11 cellular contexts compared by ENCODE assay signal in genomic region chr13:77820431-77821149, GRCh38.
DNase-seq lines count a peak whose midpoint lies in the region; ATAC-seq and TF ChIP-seq lines count a peak whose summit lies in the region.
"Had no signal": no experiment of that assay in that cellular context is flagged by ENCODE, and none has a peak within 500 bp of the region (broad histone marks: within the 10 kb centered on the region; RNA-seq: fewer than 3 reads in every experiment).

No MANE protein-coding gene starts in this region.

- H3K4me1 ChIP-seq in psoas muscle = no peaks in the 10 kb centered on the region

- H3K4me1 Mint-ChIP-seq in activated CD8-positive, alpha-beta T cell treated with anti-CD3 and anti-CD28 coated beads for 36 hours (ENCODE audit: low read depth) = peaks cover 5% of the 10 kb centered on the region
- H3K4me1 Mint-ChIP-seq in activated CD8-positive, alpha-beta T cell treated with anti-CD3 and anti-CD28 coated beads, Interleukin-2, amount 10 ng/mL, durations not matched to agents 7 days and 5 days (ENCODE audit: low read depth) = peaks cover 7% of the 10 kb centered on the region
- H3K4me1 Mint-ChIP-seq in type B pancreatic cell (ENCODE audit: unreplicated experiment) = no peaks in the 10 kb centered on the region
- H3K4me1 Mint-ChIP-seq in stimulated activated memory B cell treated with anti-CD40 and anti-IgM and Interleukin-4, amounts not matched to agents 10 μg/mL and 1 μg/mL and 100 μg/mL, for 72 hours = no peaks in the 10 kb centered on the region

- ATAC-seq in activated CD8-positive, alpha-beta T cell treated with anti-CD3 and anti-CD28 coated beads for 36 hours = no peak
- no peak for ATAC-seq in activated CD8-positive, alpha-beta T cell treated with anti-CD3 and anti-CD28 coated beads, Interleukin-2, amount 10 ng/mL, durations not matched to agents 7 days and 5 days
- ATAC-seq in stimulated activated memory B cell treated with anti-CD40 and anti-IgM and Interleukin-4, amounts not matched to agents 10 μg/mL and 1 μg/mL and 100 μg/mL, for 72 hours = no peak
- no peak for ATAC-seq in psoas muscle

- H3K36me3 Mint-ChIP-seq in activated CD8-positive, alpha-beta T cell treated with anti-CD3 and anti-CD28 coated beads for 36 hours (ENCODE audit: low read depth) = no peaks in the 10 kb centered on the region
- no peaks in the 10 kb centered on the region for H3K36me3 Mint-ChIP-seq in activated CD8-positive, alpha-beta T cell treated with anti-CD3 and anti-CD28 coated beads, Interleukin-2, amount 10 ng/mL, durations not matched to agents 7 days and 5 days (ENCODE audit: low read depth)
- H3K36me3 Mint-ChIP-seq in type B pancreatic cell = no peaks in the 10 kb centered on the region
- no peaks in the 10 kb centered on the region for H3K36me3 Mint-ChIP-seq in stimulated activated memory B cell treated with anti-CD40 and anti-IgM and Interleukin-4, amounts not matched to agents 10 μg/mL and 1 μg/mL and 100 μg/mL, for 72 hours

- no peak overlapping the region for H3K4me3 Mint-ChIP-seq in activated CD8-positive, alpha-beta T cell treated with anti-CD3 and anti-CD28 coated beads for 36 hours
- H3K4me3 Mint-ChIP-seq in activated CD8-positive, alpha-beta T cell treated with anti-CD3 and anti-CD28 coated beads, Interleukin-2, amount 10 ng/mL, durations not matched to agents 7 days and 5 days = no peak overlapping the region
- no peak overlapping the region for H3K4me3 Mint-ChIP-seq in type B pancreatic cell
- H3K4me3 Mint-ChIP-seq in stimulated activated memory B cell treated with anti-CD40 and anti-IgM and Interleukin-4, amounts not matched to agents 10 μg/mL and 1 μg/mL and 100 μg/mL, for 72 hours = no peak overlapping the region

- no peak for TF ChIP-seq CTCF in activated CD8-positive, alpha-beta T cell treated with anti-CD3 and anti-CD28 coated beads for 36 hours (IDR thresholded peaks at IDR 0.05)
- TF ChIP-seq CTCF in cardiac fibroblast (IDR thresholded peaks at IDR 0.05; ENCODE audit: low read depth, low read length) (peak; percentile 7), type B pancreatic cell (conservative IDR thresholded peaks at IDR 0.05) (peak; percentile 60), psoas muscle (IDR thresholded peaks at IDR 0.05) (no peak)

- WGBS in psoas muscle, 3 donors = 67 to 68% (median 67%) methylated on average over 4 of the region's 4 CpGs

- H3K36me3 ChIP-seq in psoas muscle (ENCODE audit: insufficient read depth in 1 of 2, low read depth in 1 of 2) = no peaks in the 10 kb centered on the region

- POLR2A ChIA-PET in activated CD8-positive, alpha-beta T cell treated with anti-CD3 and anti-CD28 coated beads for 36 hours (lab: Charles Lee) = no interaction called here
- POLR2A ChIA-PET in activated CD8-positive, alpha-beta T cell treated with anti-CD3 and anti-CD28 coated beads, Interleukin-2, amount 10 ng/mL, durations not matched to agents 7 days and 5 days (lab: Charles Lee) = no interaction called here

- H3K27me3 Mint-ChIP-seq in activated CD8-positive, alpha-beta T cell treated with anti-CD3 and anti-CD28 coated beads for 36 hours = peaks cover 4% of the 10 kb centered on the region
- H3K27me3 Mint-ChIP-seq in activated CD8-positive, alpha-beta T cell treated with anti-CD3 and anti-CD28 coated beads, Interleukin-2, amount 10 ng/mL, durations not matched to agents 7 days and 5 days (ENCODE audit: low read depth) = peaks cover 10% of the 10 kb centered on the region
- H3K27me3 Mint-ChIP-seq in type B pancreatic cell = peaks cover 67% of the 10 kb centered on the region
- H3K27me3 Mint-ChIP-seq in stimulated activated memory B cell treated with anti-CD40 and anti-IgM and Interleukin-4, amounts not matched to agents 10 μg/mL and 1 μg/mL and 100 μg/mL, for 72 hours = peaks cover 8% of the 10 kb centered on the region

- no peak overlapping the region for H3K27ac ChIP-seq in psoas muscle
- H3K27ac ChIP-seq: SK-N-MC had no signal

- no peaks in the 10 kb centered on the region for H3K9me3 Mint-ChIP-seq in activated CD8-positive, alpha-beta T cell treated with anti-CD3 and anti-CD28 coated beads for 36 hours
- no peaks in the 10 kb centered on the region for H3K9me3 Mint-ChIP-seq in activated CD8-positive, alpha-beta T cell treated with anti-CD3 and anti-CD28 coated beads, Interleukin-2, amount 10 ng/mL, durations not matched to agents 7 days and 5 days (ENCODE audit: insufficient read depth)
- no peaks in the 10 kb centered on the region for H3K9me3 Mint-ChIP-seq in type B pancreatic cell
- H3K9me3 Mint-ChIP-seq in stimulated activated memory B cell treated with anti-CD40 and anti-IgM and Interleukin-4, amounts not matched to agents 10 μg/mL and 1 μg/mL and 100 μg/mL, for 72 hours = no peaks in the 10 kb centered on the region

- intact Hi-C loops in activated CD8-positive, alpha-beta T cell treated with anti-CD3 and anti-CD28 coated beads for 36 hours (cut with micrococcal nuclease) = no loop called here
- intact Hi-C loops in psoas muscle (cut with DNase I) = no loop called here

- CTCF ChIA-PET in activated CD8-positive, alpha-beta T cell treated with anti-CD3 and anti-CD28 coated beads for 36 hours (lab: Charles Lee) = interaction anchor here (0.9 to 1.4 kb wide), 2 partner anchors 10 to 301 kb away, joined by 3 to 5 read pairs; no protein-coding TSS in a partner anchor
- CTCF ChIA-PET in activated CD8-positive, alpha-beta T cell treated with anti-CD3 and anti-CD28 coated beads, Interleukin-2, amount 10 ng/mL, durations not matched to agents 7 days and 5 days (lab: Charles Lee) = no interaction called here

- H3K4me3 ChIP-seq in cardiac fibroblast (replicated peaks in 1 of 2; ENCODE audit: low read depth in 2 of 2, low read length in 2 of 2) = no peak overlapping the region
- no peak overlapping the region for H3K4me3 ChIP-seq in psoas muscle
- H3K4me3 ChIP-seq: SK-N-MC had no signal

- H3K27ac Mint-ChIP-seq in activated CD8-positive, alpha-beta T cell treated with anti-CD3 and anti-CD28 coated beads for 36 hours = no peak overlapping the region
- H3K27ac Mint-ChIP-seq in activated CD8-positive, alpha-beta T cell treated with anti-CD3 and anti-CD28 coated beads, Interleukin-2, amount 10 ng/mL, durations not matched to agents 7 days and 5 days = no peak overlapping the region
- H3K27ac Mint-ChIP-seq in type B pancreatic cell = no peak overlapping the region
- H3K27ac Mint-ChIP-seq in stimulated activated memory B cell treated with anti-CD40 and anti-IgM and Interleukin-4, amounts not matched to agents 10 μg/mL and 1 μg/mL and 100 μg/mL, for 72 hours = no peak overlapping the region

- no peaks in the 10 kb centered on the region for H3K9me3 ChIP-seq in psoas muscle

- DNase-seq in activated CD8-positive, alpha-beta T cell treated with anti-CD3 and anti-CD28 coated beads for 36 hours = peak; percentile 2
- no peak for DNase-seq in activated CD8-positive, alpha-beta T cell treated with anti-CD3 and anti-CD28 coated beads, Interleukin-2, amount 10 ng/mL, durations not matched to agents 7 days and 5 days
- DNase-seq in LHCN-M2 (ENCODE audit: low read depth) = peak; percentile 3
- DNase-seq in cardiac fibroblast (ENCODE audit: low read depth in 2 of 2) = no peak
- DNase-seq in type B pancreatic cell (ENCODE audit: extremely low spot score, unreplicated experiment) = no peak
- no peak for DNase-seq in NCI-H748 treated with DMSO at 0.1 percent for 48 hours (lab: John Stamatoyannopoulos, UW)
- DNase-seq in psoas muscle = no peak
- DNase-seq: activated CD4-positive, alpha-beta T cell treated with anti-CD3 and anti-CD28 coated beads for 4 hours; activated effector memory CD4-positive, alpha-beta T cell treated with Interleukin-2 at 50 U/mL for 16 hours had no signal

- H3K27me3 ChIP-seq in psoas muscle (ENCODE audit: insufficient read depth in 3 of 3, low read length in 2 of 3) = no peaks in the 10 kb centered on the region

Comparison
In these comparisons a context has a peak if more than half of its experiments do, and no peak if none do; other contexts are left out.
1. DNase-seq: peak in activated CD8-positive, alpha-beta T cell treated with anti-CD3 and anti-CD28 coated beads for 36 hours (single experiment) and LHCN-M2 (single experiment); none in activated CD8-positive, alpha-beta T cell treated with anti-CD3 and anti-CD28 coated beads, Interleukin-2, amount 10 ng/mL, durations not matched to agents 7 days and 5 days (single experiment), cardiac fibroblast (0 of 2), type B pancreatic cell (single experiment), NCI-H748 treated with DMSO at 0.1 percent for 48 hours (single experiment) and psoas muscle (0 of 2).
2. CTCF ChIP-seq: peak in cardiac fibroblast (single experiment) and type B pancreatic cell (single experiment); none in activated CD8-positive, alpha-beta T cell treated with anti-CD3 and anti-CD28 coated beads for 36 hours (single experiment) and psoas muscle (single experiment).